Comparison of ENCODE assay signal across 8 cellular contexts in genomic region chr7:76201732-76202665, GRCh38. TPM values are rescaled to one million over a fixed set of nuclear protein-coding genes. Genes with fewer than 3 reads are reported as not detected.
DNase-seq lines count a peak whose midpoint lies in the region; ATAC-seq and TF ChIP-seq lines count a peak whose summit lies in the region.

Gene SRRM3 (plus strand): TSS chr7:76201896. CDS start chr7:76235067, 33,171 bp downstream.

- H3K4me1 Mint-ChIP-seq in CD8-positive, alpha-beta memory T cell = no peaks in the 10 kb centered on the region
- no peaks in the 10 kb centered on the region for H3K4me1 Mint-ChIP-seq in T-helper 2 cell treated with Interferon-gamma antibody and Interleukin-4, amounts not matched to agents 5 μg/mL and 100 μg/mL, for 36 hours (ENCODE audit: low read depth)

- peak; percentile 72 to 85 for TF ChIP-seq CTCF in right atrium auricular region (IDR thresholded peaks at IDR 0.05)

- no peaks in the 10 kb centered on the region for H3K36me3 ChIP-seq in CD8-positive, alpha-beta memory T cell (ENCODE audit: insufficient read depth, low read length)
- no peaks in the 10 kb centered on the region for H3K36me3 ChIP-seq in right atrium auricular region

- peaks cover 40 to 51% of the 10 kb centered on the region in 2 donors for H3K27me3 Mint-ChIP-seq in CD8-positive, alpha-beta memory T cell
- peaks cover 2% of the 10 kb centered on the region for H3K27me3 Mint-ChIP-seq in T-helper 2 cell treated with Interferon-gamma antibody and Interleukin-4, amounts not matched to agents 5 μg/mL and 100 μg/mL, for 36 hours (ENCODE audit: low read depth)

- DNase-seq in CD8-positive, alpha-beta memory T cell = peak; percentile 70 to 85 (median 76)
- DNase-seq in H4 (ENCODE audit: low spot score) (peak; percentile 75), NCI-H1436 (lab: John Stamatoyannopoulos, UW) (peak; percentile 78), amygdala (lab: John Stamatoyannopoulos, UW) (peak in 53 of 56 donors; percentile 4 to 83 (median 53)), right atrium auricular region (ENCODE audit: low spot score) (peak; percentile 59), putamen (ENCODE audit: low spot score) (peak; percentile 73)
- peak; percentile 85 for DNase-seq in T-helper 2 cell treated with Interferon-gamma antibody and Interleukin-4, amounts not matched to agents 5 μg/mL and 100 μg/mL, for 36 hours (ENCODE audit: low spot score)

- no peak within 1 kb of the TSS for H3K4me3 ChIP-seq in CD8-positive, alpha-beta memory T cell (ENCODE audit: low read length)
- peak within 1 kb of the TSS in 1 of 2 donors; percentile 25 for H3K4me3 ChIP-seq in right atrium auricular region

- no peak within 1 kb of the TSS for H3K27ac ChIP-seq in CD8-positive, alpha-beta memory T cell (ENCODE audit: low read depth, low read length)
- H3K27ac ChIP-seq in right atrium auricular region = no peak within 1 kb of the TSS

- no peaks in the 10 kb centered on the region for H3K9me3 ChIP-seq in CD8-positive, alpha-beta memory T cell (ENCODE audit: low read length)
- no peaks in the 10 kb centered on the region for H3K9me3 ChIP-seq in right atrium auricular region

- H3K9me3 Mint-ChIP-seq in CD8-positive, alpha-beta memory T cell = peaks cover 0 to 2% (median 0%) of the 10 kb centered on the region in 5 donors
- no peaks in the 10 kb centered on the region for H3K9me3 Mint-ChIP-seq in T-helper 2 cell treated with Interferon-gamma antibody and Interleukin-4, amounts not matched to agents 5 μg/mL and 100 μg/mL, for 36 hours

- POLR2A ChIA-PET in CD8-positive, alpha-beta memory T cell (lab: Charles Lee) = no interaction called here

- peaks cover 3% of the 10 kb centered on the region for H3K27me3 ChIP-seq in CD8-positive, alpha-beta memory T cell (ENCODE audit: insufficient read depth, low read length, poor library complexity, severe bottlenecking)
- no peaks in the 10 kb centered on the region for H3K27me3 ChIP-seq in right atrium auricular region

- no peak within 1 kb of the TSS for H3K27ac Mint-ChIP-seq in CD8-positive, alpha-beta memory T cell
- H3K27ac Mint-ChIP-seq in T-helper 2 cell treated with Interferon-gamma antibody and Interleukin-4, amounts not matched to agents 5 μg/mL and 100 μg/mL, for 36 hours = no peak within 1 kb of the TSS

- CTCF ChIA-PET in CD8-positive, alpha-beta memory T cell (lab: Charles Lee) = interaction anchor here (1.0 to 1.7 kb wide), 3 partner anchors 11 to 23 kb away, joined by 3 to 4 read pairs (median 3); no protein-coding TSS in a partner anchor

- H3K4me3 Mint-ChIP-seq in CD8-positive, alpha-beta memory T cell = peak within 1 kb of the TSS in 1 of 7 donors; percentile 6
- H3K4me3 Mint-ChIP-seq in T-helper 2 cell treated with Interferon-gamma antibody and Interleukin-4, amounts not matched to agents 5 μg/mL and 100 μg/mL, for 36 hours = no peak within 1 kb of the TSS

- no peaks in the 10 kb centered on the region for H3K36me3 Mint-ChIP-seq in CD8-positive, alpha-beta memory T cell
- H3K36me3 Mint-ChIP-seq in T-helper 2 cell treated with Interferon-gamma antibody and Interleukin-4, amounts not matched to agents 5 μg/mL and 100 μg/mL, for 36 hours (ENCODE audit: low read depth) = no peaks in the 10 kb centered on the region

- ATAC-seq in HG02885 (IDR thresholded peaks at IDR 0.05; ENCODE audit: poor library complexity, unreplicated experiment) = no peak

- no peaks in the 10 kb centered on the region for H3K4me1 ChIP-seq in CD8-positive, alpha-beta memory T cell (ENCODE audit: insufficient read depth, low read length)
- peaks cover 0 to 9% of the 10 kb centered on the region in 2 donors for H3K4me1 ChIP-seq in right atrium auricular region

RNA-seq across cellular contexts. Expression of gene SRRM3, which starts in this region (rescaled TPM):
- total RNA-seq in CD8-positive, alpha-beta memory T cell = not detected
- polyA plus RNA-seq in CD8-positive, alpha-beta memory T cell = not detected
- total RNA-seq in H4 (2014; rRNA removed; shearing (Covaris generic)) = 3.8 and 4.8 TPM in 2 replicates
- total RNA-seq in right atrium auricular region = 10 to 100 TPM; 17.5 to 27.1 TPM

Comparison
In these comparisons a context has a peak if more than half of its experiments do, and no peak if none do; other contexts are left out.
1. Peak in DNase-seq in CD8-positive, alpha-beta memory T cell; RNA of the gene not detected or under 1 TPM.